ENCODE assay signal across 15 cellular contexts in the genomic region with DNA sequence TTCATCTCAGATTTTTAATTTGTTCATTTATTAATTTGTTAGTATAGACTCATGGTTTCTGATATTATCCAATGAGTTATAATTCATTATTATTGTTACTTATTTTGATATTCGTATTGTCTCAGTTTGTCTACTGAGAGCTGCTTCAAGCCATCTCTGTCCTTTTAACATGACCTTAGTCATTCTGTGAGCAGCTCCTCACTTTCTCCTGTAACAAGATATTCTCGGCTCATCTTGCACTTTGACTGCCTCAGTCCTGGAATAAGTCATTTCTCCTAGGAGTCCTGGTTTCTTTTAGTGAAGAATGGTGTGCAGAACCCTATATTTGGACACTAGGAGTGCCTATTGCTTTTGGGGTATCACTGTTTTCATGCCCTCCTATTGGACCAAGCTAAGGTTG. TPM values are rescaled to one million over a fixed set of nuclear protein-coding genes. Genes with fewer than 3 reads are reported as not detected.
DNase-seq lines count a peak whose midpoint lies in the region; ATAC-seq and TF ChIP-seq lines count a peak whose summit lies in the region.
"Had no signal": no experiment of that assay in that cellular context is flagged by ENCODE, and none has a peak within 500 bp of the region (broad histone marks: within the 10 kb centered on the region; RNA-seq: fewer than 3 reads in every experiment).

No MANE protein-coding gene starts in this region.

- peaks cover 26% of the 10 kb centered on the region for H3K4me1 ChIP-seq in testis
- H3K4me1 ChIP-seq in Karpas-422 (ENCODE audit: low read length): no peaks in the 10 kb centered on the region

- peak overlapping the region; percentile 31 for H3K4me3 Mint-ChIP-seq in activated naive CD4-positive, alpha-beta T cell treated with anti-CD3 and anti-CD28 coated beads, Interleukin-2, amount 50 U/mL, for 24 hours
- peak overlapping the region; percentile 77 for H3K4me3 Mint-ChIP-seq in activated T-helper 17 cell treated with anti-CD3 and anti-CD28 coated beads, Interleukin-2, amount 50 U/mL, for 72 hours
- H3K4me3 Mint-ChIP-seq: WTC11 had no signal

- H3K4me1 Mint-ChIP-seq in activated naive CD4-positive, alpha-beta T cell treated with anti-CD3 and anti-CD28 coated beads, Interleukin-2, amount 50 U/mL, for 24 hours: peaks cover 76% of the 10 kb centered on the region
- H3K4me1 Mint-ChIP-seq in activated T-helper 17 cell treated with anti-CD3 and anti-CD28 coated beads, Interleukin-2, amount 50 U/mL, for 72 hours: peaks cover 20% of the 10 kb centered on the region

- H3K36me3 Mint-ChIP-seq in activated naive CD4-positive, alpha-beta T cell treated with anti-CD3 and anti-CD28 coated beads, Interleukin-2, amount 50 U/mL, for 24 hours: peaks cover 30% of the 10 kb centered on the region
- H3K36me3 Mint-ChIP-seq in activated T-helper 17 cell treated with anti-CD3 and anti-CD28 coated beads, Interleukin-2, amount 50 U/mL, for 72 hours (ENCODE audit: low read depth): peaks cover 96% of the 10 kb centered on the region

- H3K27ac Mint-ChIP-seq in activated naive CD4-positive, alpha-beta T cell treated with anti-CD3 and anti-CD28 coated beads, Interleukin-2, amount 50 U/mL, for 24 hours: peak overlapping the region; percentile 63
- H3K27ac Mint-ChIP-seq in activated T-helper 17 cell treated with anti-CD3 and anti-CD28 coated beads, Interleukin-2, amount 50 U/mL, for 72 hours: peak overlapping the region; percentile 92

- H3K36me3 ChIP-seq in testis (ENCODE audit: low read depth, missing control alignments): no peaks in the 10 kb centered on the region
- H3K36me3 ChIP-seq in Karpas-422 (ENCODE audit: insufficient read depth, low read length): peaks cover 27% of the 10 kb centered on the region; the same call in 1 of the 2 replicates

- H2AFZ ChIP-seq in Karpas-422 (ENCODE audit: low read length): no peak overlapping the region

- H3K9me3 ChIP-seq in testis (no peaks in the 10 kb centered on the region), Karpas-422 (ENCODE audit: low read length) (no peaks in the 10 kb centered on the region)
- H3K9me3 ChIP-seq: tibial nerve had no signal

- no peak overlapping the region for H3K4me2 ChIP-seq in Karpas-422 (ENCODE audit: low read depth, low read length, poor library complexity, severe bottlenecking)

- H3K27me3 Mint-ChIP-seq in activated naive CD4-positive, alpha-beta T cell treated with anti-CD3 and anti-CD28 coated beads, Interleukin-2, amount 50 U/mL, for 24 hours: no peaks in the 10 kb centered on the region
- H3K27me3 Mint-ChIP-seq in activated T-helper 17 cell treated with anti-CD3 and anti-CD28 coated beads, Interleukin-2, amount 50 U/mL, for 72 hours: no peaks in the 10 kb centered on the region

- H3K27me3 ChIP-seq in testis (no peaks in the 10 kb centered on the region), Karpas-422 (ENCODE audit: low read length) (no peaks in the 10 kb centered on the region)
- H3K27me3 ChIP-seq: dorsolateral prefrontal cortex, tibial nerve had no signal

- no peaks in the 10 kb centered on the region for H3K9me3 Mint-ChIP-seq in activated naive CD4-positive, alpha-beta T cell treated with anti-CD3 and anti-CD28 coated beads, Interleukin-2, amount 50 U/mL, for 24 hours
- no peaks in the 10 kb centered on the region for H3K9me3 Mint-ChIP-seq in activated T-helper 17 cell treated with anti-CD3 and anti-CD28 coated beads, Interleukin-2, amount 50 U/mL, for 72 hours
- H3K9me3 Mint-ChIP-seq: WTC11 had no signal

- H3K4me3 ChIP-seq in fibroblast of pulmonary artery (replicated peaks; ENCODE audit: low read depth, low read length) (peak overlapping the region; percentile 15), testis (no peak overlapping the region), Karpas-422 (ENCODE audit: low read length) (no peak overlapping the region)
- H3K4me3 ChIP-seq: tibial nerve had no signal

- peaks cover 86% of the 10 kb centered on the region for H3K79me2 ChIP-seq in Karpas-422 (ENCODE audit: low read length)

- intact Hi-C loops in testis (cut with DNase I; ENCODE audit: low total_unique reads): no loop called here

- peaks cover 50% of the 10 kb centered on the region for H4K20me1 ChIP-seq in Karpas-422 (ENCODE audit: insufficient read depth, low read depth, low read length)

- H3K9me2 ChIP-seq in Karpas-422 (replicated peaks; ENCODE audit: insufficient read depth, low read length): no peaks in the 10 kb centered on the region

- peak; percentile 70 for ATAC-seq in activated T-helper 17 cell treated with anti-CD3 and anti-CD28 coated beads, Interleukin-2, amount 50 U/mL, for 72 hours (replicated peaks)
- ATAC-seq in HG03457 (IDR thresholded peaks at IDR 0.05; ENCODE audit: unreplicated experiment): no peak
- ATAC-seq in GM18861 (IDR thresholded peaks at IDR 0.05; ENCODE audit: unreplicated experiment): no peak
- ATAC-seq: WTC11 had no signal

- no peak for DNase-seq in activated naive CD4-positive, alpha-beta T cell treated with Interleukin-2 at 50 U/mL for 16 hours
- no peak for DNase-seq in fibroblast of pulmonary artery (ENCODE audit: low read depth)
- no peak for DNase-seq in testis
- no peak for DNase-seq in Karpas-422
- DNase-seq: activated gamma-delta T cell treated with Interleukin-2 at 50 U/mL for 16 hours, hippocampal formation, NCI-H446 treated with DMSO at 0.1 percent for 48 hours, RPMI8226 had no signal

- TF ChIP-seq POLR2A in testis (IDR thresholded peaks at IDR 0.05): no peak

- no peak for TF ChIP-seq CTCF in fibroblast of pulmonary artery (IDR thresholded peaks at IDR 0.05; ENCODE audit: low read length, missing control alignments)
- no peak for TF ChIP-seq CTCF in testis (IDR thresholded peaks at IDR 0.05)

- H3K9ac ChIP-seq in Karpas-422 (ENCODE audit: low read length): no peak overlapping the region

- peak overlapping the region; percentile 50 to 70 for H3K27ac ChIP-seq in testis
- H3K27ac ChIP-seq in Karpas-422 (ENCODE audit: low read length): no peak overlapping the region

- WGBS in testis, 2 donors: 55 to 61% methylated on average over 2 of the region's 2 CpGs

RNA-seq across cellular contexts. Expression of a gene that starts 13.2 kb away (rescaled TPM):
- 10 to 100 TPM; 34.0 to 35.3 TPM for total RNA-seq in activated T-helper 17 cell treated with anti-CD3 and anti-CD28 coated beads, Interleukin-2, amount 50 U/mL, for 72 hours
- 10 to 100 TPM; 31.4 to 41.9 TPM for total RNA-seq in testis
- 52.5 TPM for polyA plus RNA-seq in testis (ENCODE audit: insufficient read depth, low read depth, low replicate concordance)
- total RNA-seq in Karpas-422 (2014; rRNA removed; shearing (Covaris generic); ENCODE audit: low replicate concordance): 25.1 and 37.0 TPM in 2 replicates
